In the genomic region with DNA sequence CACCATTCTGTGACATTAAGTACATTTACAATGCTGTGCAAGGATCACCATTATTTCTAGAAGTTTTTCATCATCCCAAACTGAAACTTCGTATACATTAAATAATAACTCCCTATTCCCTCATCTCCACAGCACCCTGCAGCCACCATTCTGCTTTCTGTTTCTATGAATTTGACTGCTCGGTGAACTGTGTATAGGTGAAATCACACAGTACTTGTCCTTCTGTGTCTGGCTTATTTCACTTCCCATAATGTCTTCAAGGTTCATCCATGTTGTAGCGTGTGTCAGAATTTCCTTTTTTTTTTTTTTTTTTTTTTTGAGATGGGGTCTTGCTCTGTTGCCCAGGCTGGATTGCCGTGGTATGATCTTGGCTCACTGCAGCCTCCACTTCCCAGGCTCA, we compare ENCODE assay signal across 12 cellular contexts. TPM values are rescaled to one million over a fixed set of nuclear protein-coding genes. Genes with fewer than 3 reads are reported as not detected.
A peak's percentile ranks its signal among the peaks of the same experiment; 100 is the strongest.
DNase-seq lines count a peak whose midpoint lies in the region; ATAC-seq and TF ChIP-seq lines count a peak whose summit lies in the region.
"Had no signal": no experiment of that assay in that cellular context is flagged by ENCODE, and none has a peak within 500 bp of the region (broad histone marks: within the 10 kb centered on the region; RNA-seq: fewer than 3 reads in every experiment).

No MANE protein-coding gene starts in this region.

- peaks cover 0 to 4% (median 0%) of the 10 kb centered on the region in 11 experiments; a peak in 1 of 22 replicates for H3K27me3 ChIP-seq in BLaER1 treated with 17β-estradiol and CSF1 and Interleukin-3, amounts not matched to agents 10 nM and 100 nM
- H3K27me3 ChIP-seq in BE2C = no peaks in the 10 kb centered on the region

- H3K4me2 ChIP-seq in BLaER1 treated with 17β-estradiol and CSF1 and Interleukin-3, amounts not matched to agents 10 nM and 100 nM = peak overlapping the region in 8 of 11 experiments; percentile 81 to 100 (median 92); a peak in 14 of 22 replicates

- no peaks in the 10 kb centered on the region for H3K36me3 Mint-ChIP-seq in activated B cell treated with CpG ODN at 0.5 μM for 24 hours (ENCODE audit: low read depth)
- H3K36me3 Mint-ChIP-seq in naive B cell = no peaks in the 10 kb centered on the region

- H3K4me1 Mint-ChIP-seq in activated B cell treated with CpG ODN at 0.5 μM for 24 hours = peaks cover 47% of the 10 kb centered on the region
- H3K4me1 Mint-ChIP-seq in naive B cell = peaks cover 16 to 47% (median 35%) of the 10 kb centered on the region in 3 donors

- no peaks in the 10 kb centered on the region for H3K9me3 ChIP-seq in BLaER1 treated with 17β-estradiol and CSF1 and Interleukin-3, amounts not matched to agents 10 nM and 100 nM (replicated peaks in 1 of 11)
- H3K9me3 ChIP-seq in HEK293 (ENCODE audit: control insufficient read depth, insufficient read depth, low read depth, low read length) (no peaks in the 10 kb centered on the region), BE2C (no peaks in the 10 kb centered on the region)

- H3K9ac ChIP-seq in BLaER1 treated with 17β-estradiol and CSF1 and Interleukin-3, amounts not matched to agents 10 nM and 100 nM = peak overlapping the region in 1 of 11 experiments; percentile 85; a peak in 3 of 22 replicates

- POLR2A ChIA-PET in HEK293 (lab: Yijun Ruan, JAX) = no interaction called here
- POLR2A ChIA-PET in activated B cell treated with CpG ODN at 0.5 μM for 24 hours (lab: Charles Lee) = no interaction called here
- POLR2A ChIA-PET in HEK293T (lab: Yijun Ruan, JAX) = no interaction called here

- H3K27me3 Mint-ChIP-seq in activated B cell treated with CpG ODN at 0.5 μM for 24 hours (no peaks in the 10 kb centered on the region), naive B cell (no peaks in the 10 kb centered on the region)

- H3K27ac ChIP-seq in BLaER1 treated with 17β-estradiol and CSF1 and Interleukin-3, amounts not matched to agents 10 nM and 100 nM = peak overlapping the region in 6 of 11 experiments; percentile 90 to 97 (median 93); a peak in 11 of 22 replicates
- no peak overlapping the region for H3K27ac ChIP-seq in HEK293 (ENCODE audit: extremely low read depth, low read depth, low read length)

- DNase-seq in activated B cell treated with CpG ODN at 0.5 μM for 24 hours = no peak
- peak; percentile 58 for DNase-seq in naive B cell
- DNase-seq in BE2C = no peak
- DNase-seq in HEK293T (ENCODE audit: extremely low spot score) = no peak
- no peak for DNase-seq in NCI-H1105 treated with DMSO at 0.1 percent for 48 hours (lab: John Stamatoyannopoulos, UW)
- DNase-seq: CD4-positive, CD25-positive, alpha-beta regulatory T cell; GF-D8; GOT3; H9; HFFc6 had no signal

- H3K4me3 Mint-ChIP-seq in activated B cell treated with CpG ODN at 0.5 μM for 24 hours = peak overlapping the region; percentile 41
- peak overlapping the region in 7 of 8 donors; percentile 24 to 77 (median 67) for H3K4me3 Mint-ChIP-seq in naive B cell
- H3K4me3 Mint-ChIP-seq: H9, HFFc6 had no signal

- CTCF ChIA-PET in HEK293 (lab: Yijun Ruan, JAX) (no interaction called here), activated B cell treated with CpG ODN at 0.5 μM for 24 hours (lab: Charles Lee) (no interaction called here), HEK293T (lab: Yijun Ruan, JAX) (no interaction called here)

- TF ChIP-seq CTCF in HEK293 (tag by site-specific recombination; IDR thresholded peaks at IDR 0.05) (no peak), activated B cell treated with CpG ODN at 0.5 μM for 24 hours (IDR thresholded peaks at IDR 0.05) (no peak), BE2C (IDR thresholded peaks at IDR 0.05; ENCODE audit: low read depth, low read length) (no peak)

- H3K27ac Mint-ChIP-seq in activated B cell treated with CpG ODN at 0.5 μM for 24 hours (no peak overlapping the region), naive B cell (peak overlapping the region in 4 of 6 donors; percentile 14 to 79 (median 66))
- H3K27ac Mint-ChIP-seq: HFFc6 had no signal

- H3K9me3 Mint-ChIP-seq in activated B cell treated with CpG ODN at 0.5 μM for 24 hours = no peaks in the 10 kb centered on the region
- no peaks in the 10 kb centered on the region for H3K9me3 Mint-ChIP-seq in naive B cell
- H3K9me3 Mint-ChIP-seq: CD4-positive, CD25-positive, alpha-beta regulatory T cell; H9; HFFc6 had no signal

- peaks cover 0 to 72% (median 4%) of the 10 kb centered on the region in 11 experiments; a peak in 9 of 22 replicates for H4K20me1 ChIP-seq in BLaER1 treated with 17β-estradiol and CSF1 and Interleukin-3, amounts not matched to agents 10 nM and 100 nM

- no peaks in the 10 kb centered on the region for H3K36me3 ChIP-seq in BLaER1 treated with 17β-estradiol and CSF1 and Interleukin-3, amounts not matched to agents 10 nM and 100 nM
- H3K36me3 ChIP-seq in HEK293 (ENCODE audit: control insufficient read depth in 2 of 2, insufficient read depth in 1 of 2, low read length in 2 of 2) (no peaks in the 10 kb centered on the region), BE2C (no peaks in the 10 kb centered on the region)

- H3K4me1 ChIP-seq in BLaER1 treated with 17β-estradiol and CSF1 and Interleukin-3, amounts not matched to agents 10 nM and 100 nM = peaks cover 55 to 100% (median 88%) of the 10 kb centered on the region in 10 experiments
- H3K4me1 ChIP-seq in HEK293 (ENCODE audit: control insufficient read depth, insufficient read depth, low read length) = 0 out of 2 replicates have a peak, but pooled peaks cover 3% of the 10 kb centered on the region
- H3K4me1 ChIP-seq in BE2C = no peaks in the 10 kb centered on the region

- intact Hi-C loops in activated B cell treated with CpG ODN at 0.5 μM for 24 hours (cut with micrococcal nuclease) = no loop called here

- ATAC-seq in activated B cell treated with CpG ODN at 0.5 μM for 24 hours (ENCODE audit: low read depth) (peak; percentile 13), naive B cell (ENCODE audit: low read depth in 2 of 2) (peak in 1 of 2 donors; percentile 21)

- H3K4me3 ChIP-seq in BLaER1 treated with 17β-estradiol and CSF1 and Interleukin-3, amounts not matched to agents 10 nM and 100 nM = no peak overlapping the region
- H3K4me3 ChIP-seq in HEK293 (ENCODE audit: low read depth, low read length) = no peak overlapping the region
- no peak overlapping the region for H3K4me3 ChIP-seq in BE2C (ENCODE audit: low read depth, low read length)

TF ChIP-seq in HEK293, 187 proteins besides CTCF, POLR2A, EP300 and RAD21:
- TF ChIP-seq ZNF121 (tag by site-specific recombination; IDR thresholded peaks at IDR 0.05) = 0 out of 2 replicates have a peak, but pooled peaks have one; percentile 11
- TF ChIP-seq ZBTB21 (tag by site-specific recombination; IDR thresholded peaks at IDR 0.05) = no peak

TF ChIP-seq in HEK293T, 16 proteins besides CTCF, POLR2A, EP300 and RAD21:
- TF ChIP-seq L3MBTL2 (conservative IDR thresholded peaks at IDR 0.05) = no peak
- no peak for TF ChIP-seq ELF4 (IDR thresholded peaks at IDR 0.05)
- TF ChIP-seq LEF1 (IDR thresholded peaks at IDR 0.05; ENCODE audit: borderline replicate concordance) = no peak
- TF ChIP-seq FOXA1 (IDR thresholded peaks at IDR 0.05) = no peak
- TF ChIP-seq NFRKB (IDR thresholded peaks at IDR 0.05) = no peak
- TF ChIP-seq HDGF (IDR thresholded peaks at IDR 0.05; ENCODE audit: borderline replicate concordance) = no peak

RNA-seq across cellular contexts. Expression of a gene that starts 20.4 kb away (rescaled TPM):
- 2.5 and 2.6 TPM in 2 replicates for total RNA-seq in activated B cell treated with CpG ODN at 0.5 μM for 24 hours
- 1 to 10 TPM in 3 of 6 donors, under 1 TPM in 2, not detected in 1; 0.96 to 2.9 (median 1.4) TPM for polyA plus RNA-seq in naive B cell (ENCODE audit: low read depth in 6 of 6)
- polyA plus RNA-seq in BE2C (2012; ENCODE audit: insufficient read depth, insufficient read length, low read depth) = 52.5 TPM
